Comparison of ENCODE assay signal across 30 cellular contexts in genomic region chr1:23546897-23547596, GRCh38. TPM values are rescaled to one million over a fixed set of nuclear protein-coding genes. Genes with fewer than 3 reads are reported as not detected.
DNase-seq lines count a peak whose midpoint lies in the region; ATAC-seq and TF ChIP-seq lines count a peak whose summit lies in the region.
"Had no signal": no experiment of that assay in that cellular context is flagged by ENCODE, and none has a peak within 500 bp of the region (broad histone marks: within the 10 kb centered on the region; RNA-seq: fewer than 3 reads in every experiment).

No MANE protein-coding gene starts in this region.

- TF ChIP-seq EP300 in tibial nerve (IDR thresholded peaks at IDR 0.05): no peak

- no peak for ATAC-seq in upper lobe of right lung
- ATAC-seq: heart right ventricle, left cardiac atrium, natural killer cell, pancreas, right cardiac atrium had no signal

- H3K4me1 ChIP-seq in mucosa of stomach (ENCODE audit: control insufficient read depth, insufficient read depth, low read length) (peaks cover 28% of the 10 kb centered on the region), upper lobe of right lung (peaks cover 26% of the 10 kb centered on the region), tibial nerve (peaks cover 0 to 15% (median 0%) of the 10 kb centered on the region in 4 donors)
- H3K4me1 ChIP-seq: pancreas, testis had no signal

- H3K4me3 ChIP-seq in mucosa of stomach (ENCODE audit: low read length) (peak overlapping the region; percentile 10), upper lobe of right lung (no peak overlapping the region), tibial nerve (no peak overlapping the region)
- H3K4me3 ChIP-seq: heart right ventricle, pancreas, testis had no signal

- H3K36me3 ChIP-seq in mucosa of stomach (ENCODE audit: control insufficient read depth, insufficient read depth, low read length): no peaks in the 10 kb centered on the region
- H3K36me3 ChIP-seq in upper lobe of right lung: no peaks in the 10 kb centered on the region
- no peaks in the 10 kb centered on the region for H3K36me3 ChIP-seq in tibial nerve
- H3K36me3 ChIP-seq: heart right ventricle, pancreas had no signal

- peak overlapping the region; percentile 53 for H3K9ac ChIP-seq in mucosa of stomach (ENCODE audit: low read length)

- TF ChIP-seq CTCF in upper lobe of right lung (IDR thresholded peaks at IDR 0.05): no peak
- TF ChIP-seq CTCF in tibial nerve (IDR thresholded peaks at IDR 0.05): no peak

- H3K27ac Mint-ChIP-seq in activated T-cell treated with anti-CD3 and anti-CD28 coated beads, Interleukin-2, amount 50 U/mL, for 24 hours: peak overlapping the region; percentile 55
- H3K27ac Mint-ChIP-seq: activated B cell treated with CpG ODN at 0.5 μM for 24 hours; activated naive CD8-positive, alpha-beta T cell treated with anti-CD3 and anti-CD28 coated beads, Interleukin-2, amount 10 ng/mL, durations not matched to agents 7 days and 5 days; activated T-helper 2 cell treated with anti-CD3 and anti-CD28 coated beads, Interferon-gamma antibody, Interleukin-2, Interleukin-4, amounts not matched to agents 10 μg/mL and 5 μg/mL and 100 μg/mL, durations not matched to agents 14 hours and 24 hours and 36 hours; memory B cell; natural killer cell had no signal

- peaks cover 8% of the 10 kb centered on the region for H3K4me1 Mint-ChIP-seq in activated T-cell treated with anti-CD3 and anti-CD28 coated beads, Interleukin-2, amount 50 U/mL, for 24 hours (ENCODE audit: low read depth)

- H3K9me3 Mint-ChIP-seq in activated T-cell treated with anti-CD3 and anti-CD28 coated beads, Interleukin-2, amount 50 U/mL, for 24 hours: no peaks in the 10 kb centered on the region
- H3K9me3 Mint-ChIP-seq: activated B cell treated with CpG ODN at 0.5 μM for 24 hours; activated naive CD8-positive, alpha-beta T cell treated with anti-CD3 and anti-CD28 coated beads, Interleukin-2, amount 10 ng/mL, durations not matched to agents 7 days and 5 days; activated T-helper 2 cell treated with anti-CD3 and anti-CD28 coated beads, Interferon-gamma antibody, Interleukin-2, Interleukin-4, amounts not matched to agents 10 μg/mL and 5 μg/mL and 100 μg/mL, durations not matched to agents 14 hours and 24 hours and 36 hours; central memory CD8-positive, alpha-beta T cell; memory B cell; natural killer cell had no signal

- no peaks in the 10 kb centered on the region for H3K27me3 Mint-ChIP-seq in activated T-cell treated with anti-CD3 and anti-CD28 coated beads, Interleukin-2, amount 50 U/mL, for 24 hours
- H3K27me3 Mint-ChIP-seq: activated B cell treated with CpG ODN at 0.5 μM for 24 hours; activated naive CD8-positive, alpha-beta T cell treated with anti-CD3 and anti-CD28 coated beads, Interleukin-2, amount 10 ng/mL, durations not matched to agents 7 days and 5 days; central memory CD8-positive, alpha-beta T cell; memory B cell had no signal

- H3K4me3 Mint-ChIP-seq in activated T-cell treated with anti-CD3 and anti-CD28 coated beads, Interleukin-2, amount 50 U/mL, for 24 hours: no peak overlapping the region
- H3K4me3 Mint-ChIP-seq: activated B cell treated with CpG ODN at 0.5 μM for 24 hours; activated naive CD8-positive, alpha-beta T cell treated with anti-CD3 and anti-CD28 coated beads, Interleukin-2, amount 10 ng/mL, durations not matched to agents 7 days and 5 days; central memory CD8-positive, alpha-beta T cell; memory B cell; natural killer cell had no signal

- no peak for TF ChIP-seq POLR2A in tibial nerve (IDR thresholded peaks at IDR 0.05)

- H3K27me3 ChIP-seq in mucosa of stomach (ENCODE audit: control insufficient read depth, insufficient read depth, low read length): no peaks in the 10 kb centered on the region
- no peaks in the 10 kb centered on the region for H3K27me3 ChIP-seq in upper lobe of right lung
- no peaks in the 10 kb centered on the region for H3K27me3 ChIP-seq in tibial nerve
- H3K27me3 ChIP-seq: heart right ventricle, pancreas, testis had no signal

- H3K9me3 ChIP-seq in mucosa of stomach (ENCODE audit: control insufficient read depth, low read length) (no peaks in the 10 kb centered on the region), upper lobe of right lung (no peaks in the 10 kb centered on the region), tibial nerve (no peaks in the 10 kb centered on the region)
- H3K9me3 ChIP-seq: heart right ventricle, pancreas, testis had no signal

- H3K27ac ChIP-seq in upper lobe of right lung (peak overlapping the region; percentile 30), tibial nerve (peak overlapping the region in 1 of 4 donors; percentile 15)
- H3K27ac ChIP-seq: pancreas, testis had no signal

- intact Hi-C loops in upper lobe of right lung (cut with DNase I): no loop called here

- no peaks in the 10 kb centered on the region for H3K36me3 Mint-ChIP-seq in activated T-cell treated with anti-CD3 and anti-CD28 coated beads, Interleukin-2, amount 50 U/mL, for 24 hours (ENCODE audit: low read depth)
- H3K36me3 Mint-ChIP-seq: activated naive CD8-positive, alpha-beta T cell treated with anti-CD3 and anti-CD28 coated beads, Interleukin-2, amount 10 ng/mL, durations not matched to agents 7 days and 5 days; memory B cell; natural killer cell had no signal

- WGBS in tibial nerve, 2 donors: 80 to 81% methylated on average over 8 of the region's 8 CpGs

- DNase-seq in activated T-cell treated with anti-CD3 and anti-CD28 coated beads, Interleukin-2, amount 50 U/mL, for 24 hours: no peak
- DNase-seq in activated T-cell treated with anti-CD3 and anti-CD28 coated beads, Interleukin-2, amount 50 U/mL, for 1 hour: no peak
- peak; percentile 63 for DNase-seq in cerebellar cortex (ENCODE audit: low spot score)
- DNase-seq in upper lobe of right lung: no peak
- DNase-seq in NCI-H1092 (lab: John Stamatoyannopoulos, UW): no peak
- DNase-seq in AG20443 (ENCODE audit: low spot score): no peak
- DNase-seq in tibial nerve (ENCODE audit: low spot score in 2 of 2): no peak
- DNase-seq: 8988T; activated B cell treated with CpG ODN at 0.5 μM for 24 hours; activated CD4-positive, alpha-beta T cell treated with anti-CD3 and anti-CD28 coated beads, Interleukin-2, amount 50 U/mL, for 4 hours; activated naive CD8-positive, alpha-beta T cell treated with anti-CD3 and anti-CD28 coated beads, Interleukin-2, amount 10 ng/mL, durations not matched to agents 7 days and 5 days; AML-193; GF-D8; GOT3; heart right ventricle; Kasumi-1; left cardiac atrium; natural killer cell; NCI-H2029 treated with DMSO at 0.1 percent for 48 hours; NCI-H2227 treated with DMSO at 0.1 percent for 48 hours; OCI-M1; pancreas; right cardiac atrium; Right ventricle myocardium superior; stimulated activated naive CD4-positive, alpha-beta T cell treated with Interleukin-2 at 50 U/mL for 16 hours; testis had no signal

RNA-seq across cellular contexts. Expression of gene ID3, which starts 12.3 kb away (rescaled TPM):
- total RNA-seq in upper lobe of right lung (242 TPM), tibial nerve (100 to 1,000 TPM; 263 to 369 (median 312) TPM)

RNA-seq across cellular contexts. Expression of gene E2F2, which starts 16.0 kb away (rescaled TPM):
- 0.32 TPM for total RNA-seq in upper lobe of right lung
- total RNA-seq in tibial nerve: under 1 TPM in 3 of 4 donors, not detected in 1; 0.20 to 0.30 (median 0.21) TPM
